ENCODE assay signal across 1 cellular context in genomic region chr6:168785720-168786511, GRCh38.
TF ChIP-seq lines count a peak whose summit lies in the region.

No MANE protein-coding gene starts in this region.

TF ChIP-seq in GM23338, 12 proteins besides CTCF, POLR2A, EP300 and RAD21:
- no peak for TF ChIP-seq REST (IDR thresholded peaks at IDR 0.05; ENCODE audit: unreplicated experiment)
- TF ChIP-seq NANOG (IDR thresholded peaks at IDR 0.05; ENCODE audit: borderline replicate concordance), result no peak
- no peak for TF ChIP-seq CREB1 (CRISPR knock-in tag; IDR thresholded peaks at IDR 0.05; ENCODE audit: low read depth)
- TF ChIP-seq ZNF331 (CRISPR knock-in tag; IDR thresholded peaks at IDR 0.05; ENCODE audit: low read depth), result no peak
- TF ChIP-seq STAT1 (IDR thresholded peaks at IDR 0.05; ENCODE audit: unreplicated experiment), result no peak
- no peak for TF ChIP-seq ZNF114 (CRISPR knock-in tag; IDR thresholded peaks at IDR 0.05)
- TF ChIP-seq EZH2 (IDR thresholded peaks at IDR 0.05; ENCODE audit: low read depth, unreplicated experiment), result no peak
- TF ChIP-seq, protein P1, sequence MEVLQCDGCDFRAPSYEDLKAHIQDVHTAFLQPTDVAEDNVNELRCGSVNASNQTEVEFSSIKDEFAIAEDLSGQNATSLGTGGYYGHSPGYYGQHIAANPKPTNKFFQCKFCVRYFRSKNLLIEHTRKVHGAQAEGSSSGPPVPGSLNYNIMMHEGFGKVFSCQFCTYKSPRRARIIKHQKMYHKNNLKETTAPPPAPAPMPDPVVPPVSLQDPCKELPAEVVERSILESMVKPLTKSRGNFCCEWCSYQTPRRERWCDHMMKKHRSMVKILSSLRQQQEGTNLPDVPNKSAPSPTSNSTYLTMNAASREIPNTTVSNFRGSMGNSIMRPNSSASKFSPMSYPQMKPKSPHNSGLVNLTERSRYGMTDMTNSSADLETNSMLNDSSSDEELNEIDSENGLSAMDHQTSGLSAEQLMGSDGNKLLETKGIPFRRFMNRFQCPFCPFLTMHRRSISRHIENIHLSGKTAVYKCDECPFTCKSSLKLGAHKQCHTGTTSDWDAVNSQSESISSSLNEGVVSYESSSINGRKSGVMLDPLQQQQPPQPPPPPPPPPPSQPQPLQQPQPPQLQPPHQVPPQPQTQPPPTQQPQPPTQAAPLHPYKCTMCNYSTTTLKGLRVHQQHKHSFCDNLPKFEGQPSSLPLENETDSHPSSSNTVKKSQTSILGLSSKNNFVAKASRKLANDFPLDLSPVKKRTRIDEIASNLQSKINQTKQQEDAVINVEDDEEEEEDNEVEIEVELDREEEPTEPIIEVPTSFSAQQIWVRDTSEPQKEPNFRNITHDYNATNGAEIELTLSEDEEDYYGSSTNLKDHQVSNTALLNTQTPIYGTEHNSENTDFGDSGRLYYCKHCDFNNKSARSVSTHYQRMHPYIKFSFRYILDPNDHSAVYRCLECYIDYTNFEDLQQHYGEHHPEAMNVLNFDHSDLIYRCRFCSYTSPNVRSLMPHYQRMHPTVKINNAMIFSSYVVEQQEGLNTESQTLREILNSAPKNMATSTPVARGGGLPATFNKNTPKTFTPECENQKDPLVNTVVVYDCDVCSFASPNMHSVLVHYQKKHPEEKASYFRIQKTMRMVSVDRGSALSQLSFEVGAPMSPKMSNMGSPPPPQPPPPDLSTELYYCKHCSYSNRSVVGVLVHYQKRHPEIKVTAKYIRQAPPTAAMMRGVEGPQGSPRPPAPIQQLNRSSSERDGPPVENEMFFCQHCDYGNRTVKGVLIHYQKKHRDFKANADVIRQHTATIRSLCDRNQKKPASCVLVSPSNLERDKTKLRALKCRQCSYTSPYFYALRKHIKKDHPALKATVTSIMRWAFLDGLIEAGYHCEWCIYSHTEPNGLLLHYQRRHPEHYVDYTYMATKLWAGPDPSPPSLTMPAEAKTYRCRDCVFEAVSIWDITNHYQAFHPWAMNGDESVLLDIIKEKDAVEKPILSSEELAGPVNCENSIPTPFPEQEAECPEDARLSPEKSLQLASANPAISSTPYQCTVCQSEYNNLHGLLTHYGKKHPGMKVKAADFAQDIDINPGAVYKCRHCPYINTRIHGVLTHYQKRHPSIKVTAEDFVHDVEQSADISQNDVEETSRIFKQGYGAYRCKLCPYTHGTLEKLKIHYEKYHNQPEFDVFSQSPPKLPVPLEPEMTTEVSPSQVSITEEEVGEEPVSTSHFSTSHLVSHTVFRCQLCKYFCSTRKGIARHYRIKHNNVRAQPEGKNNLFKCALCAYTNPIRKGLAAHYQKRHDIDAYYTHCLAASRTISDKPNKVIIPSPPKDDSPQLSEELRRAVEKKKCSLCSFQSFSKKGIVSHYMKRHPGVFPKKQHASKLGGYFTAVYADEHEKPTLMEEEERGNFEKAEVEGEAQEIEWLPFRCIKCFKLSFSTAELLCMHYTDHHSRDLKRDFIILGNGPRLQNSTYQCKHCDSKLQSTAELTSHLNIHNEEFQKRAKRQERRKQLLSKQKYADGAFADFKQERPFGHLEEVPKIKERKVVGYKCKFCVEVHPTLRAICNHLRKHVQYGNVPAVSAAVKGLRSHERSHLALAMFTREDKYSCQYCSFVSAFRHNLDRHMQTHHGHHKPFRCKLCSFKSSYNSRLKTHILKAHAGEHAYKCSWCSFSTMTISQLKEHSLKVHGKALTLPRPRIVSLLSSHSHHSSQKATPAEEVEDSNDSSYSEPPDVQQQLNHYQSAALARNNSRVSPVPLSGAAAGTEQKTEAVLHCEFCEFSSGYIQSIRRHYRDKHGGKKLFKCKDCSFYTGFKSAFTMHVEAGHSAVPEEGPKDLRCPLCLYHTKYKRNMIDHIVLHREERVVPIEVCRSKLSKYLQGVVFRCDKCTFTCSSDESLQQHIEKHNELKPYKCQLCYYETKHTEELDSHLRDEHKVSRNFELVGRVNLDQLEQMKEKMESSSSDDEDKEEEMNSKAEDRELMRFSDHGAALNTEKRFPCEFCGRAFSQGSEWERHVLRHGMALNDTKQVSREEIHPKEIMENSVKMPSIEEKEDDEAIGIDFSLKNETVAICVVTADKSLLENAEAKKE (CRISPR knock-in tag; IDR thresholded peaks at IDR 0.05), result no peak
- TF ChIP-seq JUNB (IDR thresholded peaks at IDR 0.05; ENCODE audit: unreplicated experiment), result no peak
- TF ChIP-seq EZH2phosphoT487 (IDR thresholded peaks at IDR 0.05; ENCODE audit: unreplicated experiment), result no peak
- no peak for TF ChIP-seq POLR2AphosphoS5 (IDR thresholded peaks at IDR 0.05; ENCODE audit: low read depth)
- no peak for TF ChIP-seq ETS1 (IDR thresholded peaks at IDR 0.05)
